ENCODE assay signal across 13 cellular contexts in genomic region chr18:46621111-46621766, GRCh38. TPM values are rescaled to one million over a fixed set of nuclear protein-coding genes. Genes with fewer than 3 reads are reported as not detected.
"Had no signal": no experiment of that assay in that cellular context is flagged by ENCODE, and none has a peak within 500 bp of the region (broad histone marks: within the 10 kb centered on the region; RNA-seq: fewer than 3 reads in every experiment).

No MANE protein-coding gene starts in this region.

- H3K9me3 ChIP-seq: tibial artery, uterus had no signal

- H3K36me3 Mint-ChIP-seq: naive B cell; stimulated activated effector memory CD8-positive, alpha-beta T cell treated with anti-CD3 and anti-CD28 coated beads, Interleukin-12 subunit alpha, Interleukin-12 subunit beta, amount 100 ng/mL, for 72 hours had no signal

- H3K4me1 ChIP-seq: uterus had no signal

- ATAC-seq: left lobe of liver; stimulated activated effector memory CD8-positive, alpha-beta T cell treated with anti-CD3 and anti-CD28 coated beads, Interleukin-12 subunit alpha, Interleukin-12 subunit beta, amount 100 ng/mL, for 72 hours had no signal

- H3K27me3 ChIP-seq: dorsolateral prefrontal cortex, uterus had no signal

- H3K4me3 Mint-ChIP-seq: activated B cell treated with CpG ODN at 0.5 μM for 24 hours; naive B cell; stimulated activated effector memory CD8-positive, alpha-beta T cell treated with anti-CD3 and anti-CD28 coated beads, Interleukin-12 subunit alpha, Interleukin-12 subunit beta, amount 100 ng/mL, for 72 hours; T-helper 2 cell treated with Interferon-gamma antibody and Interleukin-4, amounts not matched to agents 5 μg/mL and 100 μg/mL, for 36 hours had no signal

- H3K27ac ChIP-seq: dorsolateral prefrontal cortex, tibial artery, uterus had no signal

- H3K4me3 ChIP-seq: dorsolateral prefrontal cortex, tibial artery, uterus had no signal

- H3K9me3 Mint-ChIP-seq: activated B cell treated with CpG ODN at 0.5 μM for 24 hours; naive B cell; stimulated activated effector memory CD8-positive, alpha-beta T cell treated with anti-CD3 and anti-CD28 coated beads, Interleukin-12 subunit alpha, Interleukin-12 subunit beta, amount 100 ng/mL, for 72 hours; T-helper 2 cell treated with Interferon-gamma antibody and Interleukin-4, amounts not matched to agents 5 μg/mL and 100 μg/mL, for 36 hours had no signal

- H3K27ac Mint-ChIP-seq: activated B cell treated with CpG ODN at 0.5 μM for 24 hours; stimulated activated effector memory CD8-positive, alpha-beta T cell treated with anti-CD3 and anti-CD28 coated beads, Interleukin-12 subunit alpha, Interleukin-12 subunit beta, amount 100 ng/mL, for 72 hours; T-helper 2 cell treated with Interferon-gamma antibody and Interleukin-4, amounts not matched to agents 5 μg/mL and 100 μg/mL, for 36 hours had no signal

- H3K36me3 ChIP-seq: tibial artery, uterus had no signal

- DNase-seq: activated B cell treated with CpG ODN at 0.5 μM for 24 hours; activated gamma-delta T cell treated with Interleukin-2 at 50 U/mL for 16 hours; activated T-cell treated with anti-CD3 and anti-CD28 coated beads, Interleukin-2, amount 50 U/mL, for 1 hour; dorsolateral prefrontal cortex; erythroblast; naive B cell; SW 1271; tibial artery; uterus had no signal

RNA-seq across cellular contexts. Expression of gene LOXHD1, which starts 35.8 kb away (rescaled TPM):
- total RNA-seq: activated B cell treated with CpG ODN at 0.5 μM for 24 hours, astrocyte, left lobe of liver had no signal
